Comparison of ENCODE assay signal across 8 cellular contexts in genomic region chr1:151006331-151007052, GRCh38. TPM values are rescaled to one million over a fixed set of nuclear protein-coding genes. Genes with fewer than 3 reads are reported as not detected.
A peak's percentile ranks its signal among the peaks of the same experiment; 100 is the strongest.
DNase-seq lines count a peak whose midpoint lies in the region; ATAC-seq and TF ChIP-seq lines count a peak whose summit lies in the region.

MINDY1 (minus strand) TSS chr1:151006902; CDS start chr1:151002617, 4,285 bp downstream.

- ATAC-seq in lung (ENCODE audit: insufficient read depth, low FRiP score) (peak; percentile 57), HG03354 (IDR thresholded peaks at IDR 0.05; ENCODE audit: poor library complexity, severe bottlenecking, unreplicated experiment) (no peak)
- ATAC-seq in stimulated activated naive CD8-positive, alpha-beta T cell treated with anti-CD3 and anti-CD28 coated beads, Interleukin-15, amount 100 ng/mL, for 72 hours = peak; percentile 67

- peak within 1 kb of the TSS; percentile 96 for H3K27ac Mint-ChIP-seq in endodermal cell
- peak within 1 kb of the TSS; percentile 98 to 99 for H3K27ac Mint-ChIP-seq in stimulated activated naive CD8-positive, alpha-beta T cell treated with anti-CD3 and anti-CD28 coated beads, Interleukin-15, amount 100 ng/mL, for 72 hours

- peak; percentile 94 for DNase-seq in DMS53 (lab: John Stamatoyannopoulos, UW)
- DNase-seq in HFF-Myc (ENCODE audit: extremely low read depth, low read depth) = peak; percentile 57
- DNase-seq in NCI-H345 treated with DMSO at 0.1 percent for 48 hours (lab: John Stamatoyannopoulos, UW; ENCODE audit: unreplicated experiment) = peak; percentile 33
- peak; percentile 91 for DNase-seq in endodermal cell
- DNase-seq in lung (ENCODE audit: low spot score) = peak; percentile 62
- DNase-seq in stimulated activated naive CD8-positive, alpha-beta T cell treated with anti-CD3 and anti-CD28 coated beads, Interleukin-15, amount 100 ng/mL, for 72 hours = peak; percentile 32 to 59

- no peaks in the 10 kb centered on the region for H3K36me3 ChIP-seq in endodermal cell (ENCODE audit: control insufficient read depth, insufficient read depth, low read length)
- no peaks in the 10 kb centered on the region for H3K36me3 ChIP-seq in lung (ENCODE audit: control insufficient read depth in 2 of 2, insufficient read depth in 2 of 2, low read length in 2 of 2)

- TF ChIP-seq CTCF in HFF-Myc (IDR thresholded peaks at IDR 0.05; ENCODE audit: low read depth, low read length, missing control alignments) (peak; percentile 39), WI38 (IDR thresholded peaks at IDR 0.05; ENCODE audit: low read depth, low read length) (peak; percentile 55), endodermal cell (conservative IDR thresholded peaks at IDR 0.05) (peak; percentile 72), lung (IDR thresholded peaks at IDR 0.05; ENCODE audit: control extremely low read depth, extremely low read depth) (peak; percentile 33)

- H3K9me3 ChIP-seq in endodermal cell (ENCODE audit: control insufficient read depth, low read length) (no peaks in the 10 kb centered on the region), lung (ENCODE audit: control insufficient read depth in 2 of 2, insufficient read depth in 1 of 2, low read length in 1 of 2) (no peaks in the 10 kb centered on the region)

- H3K4me1 ChIP-seq in endodermal cell (ENCODE audit: control insufficient read depth, insufficient read depth, low read length) (peaks cover 9% of the 10 kb centered on the region), lung (ENCODE audit: control insufficient read depth in 2 of 2, insufficient read depth in 2 of 2, low read length in 2 of 2) (peaks cover 9 to 18% of the 10 kb centered on the region in 2 donors)

- H3K27me3 ChIP-seq in endodermal cell (ENCODE audit: control insufficient read depth, insufficient read depth, low read length, poor library complexity, severe bottlenecking) (no peaks in the 10 kb centered on the region), lung (ENCODE audit: control insufficient read depth, insufficient read depth) (no peaks in the 10 kb centered on the region)

- H3K27ac ChIP-seq in endodermal cell (ENCODE audit: low read depth, low read length) = peak within 1 kb of the TSS; percentile 88
- peak within 1 kb of the TSS; percentile 92 for H3K27ac ChIP-seq in lung (ENCODE audit: low read depth in 1 of 2, low read length in 1 of 2)

- H3K27me3 Mint-ChIP-seq in endodermal cell (ENCODE audit: insufficient read depth) = no peaks in the 10 kb centered on the region
- no peaks in the 10 kb centered on the region for H3K27me3 Mint-ChIP-seq in stimulated activated naive CD8-positive, alpha-beta T cell treated with anti-CD3 and anti-CD28 coated beads, Interleukin-15, amount 100 ng/mL, for 72 hours

- peak within 1 kb of the TSS; percentile 98 for H3K4me3 Mint-ChIP-seq in endodermal cell
- H3K4me3 Mint-ChIP-seq in stimulated activated naive CD8-positive, alpha-beta T cell treated with anti-CD3 and anti-CD28 coated beads, Interleukin-15, amount 100 ng/mL, for 72 hours = peak within 1 kb of the TSS; percentile 98 to 100

- WGBS in endodermal cell (ENCODE audit: insufficient coverage in 1 of 2, insufficient read length in 1 of 2), 2 experiments = 18 to 20% methylated on average over 10 to 18 of the region's 18 CpGs
- 2% methylated on average over 18 of the region's 18 CpGs for WGBS in lung, 2 donors

- H3K4me1 Mint-ChIP-seq in endodermal cell = peaks cover 37% of the 10 kb centered on the region
- peaks cover 96% of the 10 kb centered on the region for H3K4me1 Mint-ChIP-seq in stimulated activated naive CD8-positive, alpha-beta T cell treated with anti-CD3 and anti-CD28 coated beads, Interleukin-15, amount 100 ng/mL, for 72 hours

- H3K4me3 ChIP-seq in HFF-Myc (replicated peaks; ENCODE audit: low read depth, low read length) (peak within 1 kb of the TSS; percentile 91), WI38 (ENCODE audit: low read depth, low read length) (peak within 1 kb of the TSS; percentile 88), endodermal cell (ENCODE audit: low read length) (peak within 1 kb of the TSS; percentile 97), lung (peak within 1 kb of the TSS; percentile 53)

- no peaks in the 10 kb centered on the region for H3K36me3 Mint-ChIP-seq in endodermal cell (ENCODE audit: low read depth)

- H3K9me3 Mint-ChIP-seq in endodermal cell = no peaks in the 10 kb centered on the region
- H3K9me3 Mint-ChIP-seq in stimulated activated naive CD8-positive, alpha-beta T cell treated with anti-CD3 and anti-CD28 coated beads, Interleukin-15, amount 100 ng/mL, for 72 hours = no peaks in the 10 kb centered on the region

- H3K9ac ChIP-seq in endodermal cell (ENCODE audit: extremely low read depth, low read length, poor library complexity, severe bottlenecking) = peak within 1 kb of the TSS; percentile 85

RNA-seq across cellular contexts. Expression of gene MINDY1, which starts in this region (rescaled TPM):
- total RNA-seq in endodermal cell = 10 to 100 TPM in 1 of 2 donors, 1 to 10 TPM in 1; 8.6 to 10.8 TPM
- polyA plus RNA-seq in endodermal cell (2013, experiment 1 of 2) = 17.8 TPM
- polyA plus RNA-seq in endodermal cell (2013, experiment 2 of 2) = 15.8 TPM
- total RNA-seq in lung = 10 to 100 TPM; 23.4 to 31.0 TPM
- polyA plus RNA-seq in lung = 10 to 100 TPM in 1 of 2 donors, 1 to 10 TPM in 1; 7.8 to 10.1 TPM

Comparison
In these comparisons a context has a peak if more than half of its experiments do, and no peak if none do; other contexts are left out.
1. DNase-seq: peak in every context shown above with its lines; median percentile 94 in DMS53; 91 in endodermal cell; 62 in lung; 57 in HFF-Myc; 46 in stimulated activated naive CD8-positive, alpha-beta T cell treated with anti-CD3 and anti-CD28 coated beads, Interleukin-15, amount 100 ng/mL, for 72 hours; 33 in NCI-H345 treated with DMSO at 0.1 percent for 48 hours.